ENCODE assay signal across 10 cellular contexts in the genomic region with DNA sequence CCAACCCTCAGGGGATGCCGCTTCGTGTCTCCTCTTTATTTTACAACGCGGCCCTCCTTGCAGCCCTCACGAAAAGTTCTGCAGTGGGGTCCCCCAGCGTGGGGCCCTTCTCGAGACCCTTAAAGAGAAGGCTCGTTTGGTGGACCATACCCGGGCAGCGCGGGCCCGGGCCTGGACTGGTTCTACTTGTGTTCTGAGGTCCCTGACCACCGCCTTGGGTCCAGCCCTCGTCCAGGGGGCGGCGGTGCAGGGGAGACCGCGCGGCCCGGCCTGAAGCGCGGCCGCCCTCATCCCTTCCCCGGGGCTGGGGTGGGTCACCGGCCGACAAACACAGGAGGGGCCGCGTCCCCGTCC. TPM values are rescaled to one million over a fixed set of nuclear protein-coding genes. Genes with fewer than 3 reads are reported as not detected.
DNase-seq lines count a peak whose midpoint lies in the region; ATAC-seq, FAIRE-seq and TF ChIP-seq lines count a peak whose summit lies in the region.
"Had no signal": no experiment of that assay in that cellular context is flagged by ENCODE, and none has a peak within 500 bp of the region (broad histone marks: within the 10 kb centered on the region; RNA-seq: fewer than 3 reads in every experiment).

No MANE protein-coding gene starts in this region.

- ATAC-seq in GM23338 (peak; percentile 48), HG03196 (IDR thresholded peaks at IDR 0.05; ENCODE audit: unreplicated experiment) (no peak)

- H3K4me3 Mint-ChIP-seq in GM23338, result peak overlapping the region; percentile 59

- H3K79me2 ChIP-seq in GM23338 (replicated peaks; ENCODE audit: insufficient read depth) (no peaks in the 10 kb centered on the region), keratinocyte (ENCODE audit: control insufficient read depth, insufficient read depth, low read length) (no peaks in the 10 kb centered on the region)

- H4K20me1 ChIP-seq in GM23338 (replicated peaks; ENCODE audit: insufficient read depth), result no peaks in the 10 kb centered on the region
- no peaks in the 10 kb centered on the region for H4K20me1 ChIP-seq in keratinocyte (ENCODE audit: control insufficient read depth, extremely low read depth, insufficient read depth, low read length)

- TF ChIP-seq CTCF in GM23338 (conservative IDR thresholded peaks at IDR 0.05; ENCODE audit: low read depth in 2 of 2), result no peak
- no peak for TF ChIP-seq CTCF in colonic mucosa (IDR thresholded peaks at IDR 0.05)
- no peak for TF ChIP-seq CTCF in keratinocyte (optimal IDR thresholded peaks at IDR 0.05 in 1 of 3, IDR thresholded peaks at IDR 0.05 in 1 of 3, conservative IDR thresholded peaks at IDR 0.05 in 1 of 3; ENCODE audit: extremely low read depth in 1 of 3, insufficient read depth in 2 of 3, low read length in 3 of 3)

- no peaks in the 10 kb centered on the region for H3K36me3 ChIP-seq in GM23338 (ENCODE audit: insufficient read depth)
- H3K36me3 ChIP-seq in colonic mucosa, result no peaks in the 10 kb centered on the region
- no peaks in the 10 kb centered on the region for H3K36me3 ChIP-seq in keratinocyte (ENCODE audit: control insufficient read depth in 2 of 2, extremely low read depth in 1 of 2, insufficient read depth in 2 of 2, low read length in 2 of 2)

- H3K27ac Mint-ChIP-seq in GM23338, result no peak overlapping the region
- H3K27ac Mint-ChIP-seq: activated naive CD8-positive, alpha-beta T cell treated with anti-CD3 and anti-CD28 coated beads, Interleukin-2, amount 10 ng/mL, durations not matched to agents 7 days and 5 days had no signal

- peaks cover 4% of the 10 kb centered on the region; the same call in 1 of the 2 replicates for H3F3A ChIP-seq in GM23338 (replicated peaks; ENCODE audit: low read depth)

- no peak for FAIRE-seq in keratinocyte (lab: Jason Lieb, UNC)

- peaks cover 9% of the 10 kb centered on the region for H3K4me1 ChIP-seq in GM23338 (ENCODE audit: insufficient read depth)
- no peaks in the 10 kb centered on the region for H3K4me1 ChIP-seq in colonic mucosa
- no peaks in the 10 kb centered on the region for H3K4me1 ChIP-seq in keratinocyte (ENCODE audit: control insufficient read depth, extremely low read depth, insufficient read depth, low read length)

- H3K4me3 ChIP-seq in GM23338 (peak overlapping the region; percentile 85), colonic mucosa (peak overlapping the region; percentile 56), keratinocyte (ENCODE audit: control insufficient read depth in 2 of 3, extremely low read depth in 1 of 3, insufficient read depth in 2 of 3, low read depth in 1 of 3, low read length in 3 of 3) (peak overlapping the region in 2 of 3 experiments; percentile 25 to 59), skin epidermis (peak overlapping the region; percentile 23 to 52 (median 36))

- H3K4me2 ChIP-seq in GM23338, result peak overlapping the region; percentile 95
- peak overlapping the region; percentile 67 for H3K4me2 ChIP-seq in keratinocyte (ENCODE audit: control insufficient read depth, extremely low read depth, insufficient read depth, low read depth, low read length)

- peaks cover 20% of the 10 kb centered on the region for H3K27me3 ChIP-seq in GM23338 (ENCODE audit: insufficient read depth)
- H3K27me3 ChIP-seq in colonic mucosa, result no peaks in the 10 kb centered on the region
- H3K27me3 ChIP-seq in keratinocyte (ENCODE audit: control insufficient read depth, extremely low read depth, insufficient read depth, low read length), result no peaks in the 10 kb centered on the region

- no peaks in the 10 kb centered on the region for H3K9me3 ChIP-seq in colonic mucosa
- H3K9me3 ChIP-seq in keratinocyte (ENCODE audit: control insufficient read depth, low read depth, low read length), result no peaks in the 10 kb centered on the region

- H3K9me1 ChIP-seq in keratinocyte (ENCODE audit: control insufficient read depth, extremely low read depth, insufficient read depth, low read length), result no peaks in the 10 kb centered on the region

- DNase-seq in GM23338 (ENCODE audit: low spot score), result peak; percentile 44
- DNase-seq in colonic mucosa, result no peak
- no peak for DNase-seq in keratinocyte (ENCODE audit: low read depth, low spot score)
- no peak for DNase-seq in A172 (ENCODE audit: low spot score)
- DNase-seq in cortex of kidney (lab: John Stamatoyannopoulos, UW), result no peak
- DNase-seq in stimulated activated CD4-positive, alpha-beta T cell treated with anti-CD3 and anti-CD28 coated beads, Interleukin-15, amount 100 ng/mL, for 24 hours, result no peak
- DNase-seq: NCI-H510A treated with DMSO at 0.1 percent for 48 hours had no signal

- no peak overlapping the region for H3K27ac ChIP-seq in GM23338 (ENCODE audit: low read depth)
- H3K27ac ChIP-seq in colonic mucosa, result no peak overlapping the region
- no peak overlapping the region for H3K27ac ChIP-seq in keratinocyte (ENCODE audit: control insufficient read depth, insufficient read depth, low read length)
- H3K27ac ChIP-seq in skin epidermis, result peak overlapping the region in 5 of 21 experiments; percentile 17 to 39 (median 32)

- peak overlapping the region; percentile 99 for H2AFZ ChIP-seq in GM23338
- peak overlapping the region; percentile 60 for H2AFZ ChIP-seq in keratinocyte (ENCODE audit: control insufficient read depth, low read length)

- H3K27me3 Mint-ChIP-seq in GM23338 (ENCODE audit: insufficient read depth, low read depth, poor library complexity), result peaks cover 14% of the 10 kb centered on the region

- H3K36me3 Mint-ChIP-seq in GM23338 (ENCODE audit: low read depth), result no peaks in the 10 kb centered on the region
- H3K36me3 Mint-ChIP-seq: activated naive CD8-positive, alpha-beta T cell treated with anti-CD3 and anti-CD28 coated beads, Interleukin-2, amount 10 ng/mL, durations not matched to agents 7 days and 5 days had no signal

- H3K9ac ChIP-seq in colonic mucosa (ENCODE audit: low read depth in 2 of 2, low read length in 2 of 2) (peak overlapping the region in 1 of 2 donors; percentile 86), keratinocyte (ENCODE audit: control insufficient read depth, extremely low read depth, insufficient read depth, low read length) (peak overlapping the region; percentile 41)

- H3K9me3 Mint-ChIP-seq in GM23338, result no peaks in the 10 kb centered on the region
- H3K9me3 Mint-ChIP-seq: activated naive CD8-positive, alpha-beta T cell treated with anti-CD3 and anti-CD28 coated beads, Interleukin-2, amount 10 ng/mL, durations not matched to agents 7 days and 5 days had no signal

- dilution Hi-C loops in keratinocyte (cut with MboI; ENCODE audit: extremely low pct_ligation_motif_present, low sequenced_read_pairs), result no loop called here

- no peaks in the 10 kb centered on the region for H3K9me2 ChIP-seq in GM23338 (ENCODE audit: insufficient read depth)

- intact Hi-C loops in colonic mucosa (cut with DNase I), result loop anchor here (5.0 kb wide), 1 partner anchor 59 kb away; no protein-coding TSS in a partner anchor

- H3K4me1 Mint-ChIP-seq in GM23338, result peaks cover 7% of the 10 kb centered on the region

TF ChIP-seq in GM23338, 12 proteins besides CTCF, POLR2A, EP300 and RAD21 (continues in another document):
- TF ChIP-seq POLR2AphosphoS5 (IDR thresholded peaks at IDR 0.05; ENCODE audit: low read depth) (no peak), CREB1 (CRISPR knock-in tag; IDR thresholded peaks at IDR 0.05; ENCODE audit: low read depth) (no peak), JUNB (IDR thresholded peaks at IDR 0.05; ENCODE audit: unreplicated experiment) (no peak), STAT1 (IDR thresholded peaks at IDR 0.05; ENCODE audit: unreplicated experiment) (no peak), ZNF331 (CRISPR knock-in tag; IDR thresholded peaks at IDR 0.05; ENCODE audit: low read depth) (no peak), ZNF114 (CRISPR knock-in tag; IDR thresholded peaks at IDR 0.05) (no peak)
- TF ChIP-seq, protein P1, sequence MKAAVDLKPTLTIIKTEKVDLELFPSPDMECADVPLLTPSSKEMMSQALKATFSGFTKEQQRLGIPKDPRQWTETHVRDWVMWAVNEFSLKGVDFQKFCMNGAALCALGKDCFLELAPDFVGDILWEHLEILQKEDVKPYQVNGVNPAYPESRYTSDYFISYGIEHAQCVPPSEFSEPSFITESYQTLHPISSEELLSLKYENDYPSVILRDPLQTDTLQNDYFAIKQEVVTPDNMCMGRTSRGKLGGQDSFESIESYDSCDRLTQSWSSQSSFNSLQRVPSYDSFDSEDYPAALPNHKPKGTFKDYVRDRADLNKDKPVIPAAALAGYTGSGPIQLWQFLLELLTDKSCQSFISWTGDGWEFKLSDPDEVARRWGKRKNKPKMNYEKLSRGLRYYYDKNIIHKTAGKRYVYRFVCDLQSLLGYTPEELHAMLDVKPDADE (IDR thresholded peaks at IDR 0.05), result no peak

RNA-seq across cellular contexts. Expression of a gene that starts 0.4 kb away (rescaled TPM):
- total RNA-seq in GM23338 (2014; rRNA removed; shearing (Covaris generic)), result 0.59 and 3.4 TPM in 2 replicates
- polyA plus RNA-seq in GM23338 (2016; fragmentation: Nextera tagmentation; extraction: Ambion mirVana) (2.9 and 3.4 TPM in 2 replicates), keratinocyte (0.45 to 0.88 TPM (median 0.66 TPM) in 3 replicates)
- 1 to 10 TPM; 1.6 to 2.7 TPM for total RNA-seq in colonic mucosa
- polyA plus RNA-seq in keratinocyte (2011; ENCODE audit: low read depth), result not detected
- 0.34 and 0.55 TPM in 2 replicates for polyA plus RNA-seq in keratinocyte (2011; cell fraction: cytosol; rRNA removed)
- polyA plus RNA-seq in keratinocyte (2011; cell fraction: nucleus; rRNA removed), result 0.40 and 1.7 TPM in 2 replicates
- polyA plus RNA-seq in keratinocyte (2012; ENCODE audit: low replicate concordance), result 0.30 and 0.45 TPM in 2 replicates
- polyA minus RNA-seq in keratinocyte, result not detected in 3 replicates
- not detected for polyA minus RNA-seq in keratinocyte (2011; cell fraction: cytosol; rRNA and poly(A)+ RNA removed)
- not detected in 2 replicates for polyA minus RNA-seq in keratinocyte (2011; cell fraction: nucleus; rRNA and poly(A)+ RNA removed)
- total RNA-seq in A172 (2014; rRNA removed; shearing (Covaris generic)), result not detected in 2 replicates
